In genomic region chr11:13216019-13217006, GRCh38 we compare ENCODE assay signal across 8 cellular contexts.
DNase-seq lines count a peak whose midpoint lies in the region; ATAC-seq and TF ChIP-seq lines count a peak whose summit lies in the region.

No MANE protein-coding gene starts in this region.

- peak; percentile 96 for ATAC-seq in activated naive CD8-positive, alpha-beta T cell treated with anti-CD3 and anti-CD28 coated beads, Interleukin-2, amount 50 U/mL, for 24 hours
- peak; percentile 41 to 90 for ATAC-seq in upper lobe of left lung (ENCODE audit: low FRiP score in 2 of 2)
- no peak for ATAC-seq in HG03159 (IDR thresholded peaks at IDR 0.05; ENCODE audit: unreplicated experiment)
- ATAC-seq in Right ventricle myocardium inferior, result no peak

- H3K27me3 ChIP-seq in hepatocyte, result peaks cover 6% of the 10 kb centered on the region
- no peaks in the 10 kb centered on the region for H3K27me3 ChIP-seq in upper lobe of left lung

- no peaks in the 10 kb centered on the region for H4K20me1 ChIP-seq in hepatocyte (ENCODE audit: insufficient read depth, poor library complexity, severe bottlenecking)

- DNase-seq in activated naive CD8-positive, alpha-beta T cell treated with anti-CD3 and anti-CD28 coated beads, Interleukin-2, amount 50 U/mL, for 24 hours, result peak; percentile 48
- DNase-seq in activated naive CD8-positive, alpha-beta T cell treated with anti-CD3 and anti-CD28 coated beads for 36 hours, result no peak
- peak; percentile 98 for DNase-seq in SW480 (ENCODE audit: low spot score)
- DNase-seq in hepatocyte (ENCODE audit: low spot score), result peak; percentile 44
- DNase-seq in upper lobe of left lung, result peak in 1 of 2 donors; percentile 75
- no peak for DNase-seq in DMS153 (lab: John Stamatoyannopoulos, UW)
- no peak for DNase-seq in Right ventricle myocardium inferior (ENCODE audit: missing footprints)

- H3K4me1 ChIP-seq in hepatocyte (ENCODE audit: insufficient read depth) (no peaks in the 10 kb centered on the region), upper lobe of left lung (no peaks in the 10 kb centered on the region)

- no peaks in the 10 kb centered on the region for H3K36me3 Mint-ChIP-seq in activated naive CD8-positive, alpha-beta T cell treated with anti-CD3 and anti-CD28 coated beads, Interleukin-2, amount 50 U/mL, for 24 hours (ENCODE audit: low read depth)
- no peaks in the 10 kb centered on the region for H3K36me3 Mint-ChIP-seq in activated naive CD8-positive, alpha-beta T cell treated with anti-CD3 and anti-CD28 coated beads for 36 hours

- H3K27ac ChIP-seq in hepatocyte (no peak overlapping the region), upper lobe of left lung (no peak overlapping the region)

- TF ChIP-seq POLR2A in upper lobe of left lung (IDR thresholded peaks at IDR 0.05), result no peak

- H2AFZ ChIP-seq in hepatocyte, result no peak overlapping the region

- TF ChIP-seq CTCF in hepatocyte (IDR thresholded peaks at IDR 0.05; ENCODE audit: poor library complexity) (no peak), upper lobe of left lung (IDR thresholded peaks at IDR 0.05) (no peak)

- H3K36me3 ChIP-seq in hepatocyte (replicated peaks; ENCODE audit: insufficient read depth, low read depth) (no peaks in the 10 kb centered on the region), upper lobe of left lung (no peaks in the 10 kb centered on the region)

- H3K9me3 ChIP-seq in hepatocyte (ENCODE audit: low read depth) (no peaks in the 10 kb centered on the region), upper lobe of left lung (no peaks in the 10 kb centered on the region)

- WGBS in hepatocyte (ENCODE audit: low lambda C conversion rate, missing lambda C conversion rate), result 65% methylated on average over 10 of the region's 10 CpGs
- WGBS in upper lobe of left lung, 2 donors, result 74 to 80% methylated on average over 7 to 10 of the region's 10 CpGs

- no peak overlapping the region for H3K4me3 ChIP-seq in hepatocyte
- H3K4me3 ChIP-seq in upper lobe of left lung, result no peak overlapping the region

- no peaks in the 10 kb centered on the region for H3K9me2 ChIP-seq in hepatocyte (replicated peaks; ENCODE audit: insufficient read depth)

- H3K79me2 ChIP-seq in hepatocyte, result no peaks in the 10 kb centered on the region

- no peaks in the 10 kb centered on the region for H3K9me3 Mint-ChIP-seq in activated naive CD8-positive, alpha-beta T cell treated with anti-CD3 and anti-CD28 coated beads, Interleukin-2, amount 50 U/mL, for 24 hours
- no peaks in the 10 kb centered on the region for H3K9me3 Mint-ChIP-seq in activated naive CD8-positive, alpha-beta T cell treated with anti-CD3 and anti-CD28 coated beads for 36 hours

- no peak overlapping the region for H3K4me3 Mint-ChIP-seq in activated naive CD8-positive, alpha-beta T cell treated with anti-CD3 and anti-CD28 coated beads, Interleukin-2, amount 50 U/mL, for 24 hours
- no peak overlapping the region for H3K4me3 Mint-ChIP-seq in activated naive CD8-positive, alpha-beta T cell treated with anti-CD3 and anti-CD28 coated beads for 36 hours

- intact Hi-C loops in Right ventricle myocardium inferior (cut with DNase I), result no loop called here

- TF ChIP-seq EP300 in upper lobe of left lung (IDR thresholded peaks at IDR 0.05), result no peak

- no peak overlapping the region for H3K4me2 ChIP-seq in hepatocyte

- peak overlapping the region; percentile 55 for H3K27ac Mint-ChIP-seq in activated naive CD8-positive, alpha-beta T cell treated with anti-CD3 and anti-CD28 coated beads, Interleukin-2, amount 50 U/mL, for 24 hours
- no peak overlapping the region for H3K27ac Mint-ChIP-seq in activated naive CD8-positive, alpha-beta T cell treated with anti-CD3 and anti-CD28 coated beads for 36 hours

- peaks cover 5% of the 10 kb centered on the region for H3K4me1 Mint-ChIP-seq in activated naive CD8-positive, alpha-beta T cell treated with anti-CD3 and anti-CD28 coated beads, Interleukin-2, amount 50 U/mL, for 24 hours
- no peaks in the 10 kb centered on the region for H3K4me1 Mint-ChIP-seq in activated naive CD8-positive, alpha-beta T cell treated with anti-CD3 and anti-CD28 coated beads for 36 hours

- no peaks in the 10 kb centered on the region for H3K27me3 Mint-ChIP-seq in activated naive CD8-positive, alpha-beta T cell treated with anti-CD3 and anti-CD28 coated beads, Interleukin-2, amount 50 U/mL, for 24 hours
- H3K27me3 Mint-ChIP-seq in activated naive CD8-positive, alpha-beta T cell treated with anti-CD3 and anti-CD28 coated beads for 36 hours, result no peaks in the 10 kb centered on the region

Comparison
In these comparisons a context has a peak if more than half of its experiments do, and no peak if none do; other contexts are left out.
1. DNase-seq: peak in activated naive CD8-positive, alpha-beta T cell treated with anti-CD3 and anti-CD28 coated beads, Interleukin-2, amount 50 U/mL, for 24 hours (single experiment), SW480 (single experiment) and hepatocyte (single experiment); none in activated naive CD8-positive, alpha-beta T cell treated with anti-CD3 and anti-CD28 coated beads for 36 hours (single experiment), DMS153 (single experiment) and Right ventricle myocardium inferior (single experiment).
2. ATAC-seq: peak in activated naive CD8-positive, alpha-beta T cell treated with anti-CD3 and anti-CD28 coated beads, Interleukin-2, amount 50 U/mL, for 24 hours (single experiment) and upper lobe of left lung (2 of 2); none in HG03159 (single experiment) and Right ventricle myocardium inferior (single experiment).